Comparison of ENCODE assay signal across 19 cellular contexts in the genomic region with DNA sequence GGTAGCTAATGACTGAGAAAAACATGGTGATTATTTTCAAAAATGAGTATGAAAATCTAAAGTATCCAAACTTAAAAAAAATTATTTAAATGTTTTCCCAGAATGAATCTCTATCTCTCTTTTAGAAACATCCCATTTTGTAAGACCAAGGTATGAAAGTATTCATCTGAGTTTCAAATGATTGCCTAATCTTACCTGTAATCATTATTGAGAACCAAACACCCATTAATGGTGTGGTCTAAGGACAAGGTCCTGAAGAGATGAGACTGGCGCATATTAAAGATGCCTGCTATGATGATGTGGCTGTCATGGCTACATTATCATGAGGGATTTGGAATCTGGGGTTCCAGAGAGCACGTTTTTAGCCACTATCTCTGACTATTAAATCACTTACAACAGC.
DNase-seq lines count a peak whose midpoint lies in the region; ATAC-seq, FAIRE-seq and TF ChIP-seq lines count a peak whose summit lies in the region.
"Had no signal": no experiment of that assay in that cellular context is flagged by ENCODE, and none has a peak within 500 bp of the region (broad histone marks: within the 10 kb centered on the region; RNA-seq: fewer than 3 reads in every experiment).

No MANE protein-coding gene starts in this region.

- H3K27ac Mint-ChIP-seq in activated T-helper 17 cell treated with anti-CD3 and anti-CD28 coated beads, Interleukin-2, amount 50 U/mL, for 72 hours: no peak overlapping the region
- H3K27ac Mint-ChIP-seq: immature natural killer cell had no signal

- ATAC-seq in left cardiac atrium (no peak), aorta (ENCODE audit: low FRiP score) (no peak), HG02623 (IDR thresholded peaks at IDR 0.05; ENCODE audit: unreplicated experiment) (no peak)
- ATAC-seq in activated T-helper 17 cell treated with anti-CD3 and anti-CD28 coated beads, Interleukin-2, amount 50 U/mL, for 72 hours (replicated peaks): no peak
- ATAC-seq: upper lobe of right lung had no signal

- H3K79me2 ChIP-seq in endothelial cell of umbilical vein (ENCODE audit: control insufficient read depth, insufficient read depth, low read length): no peaks in the 10 kb centered on the region
- H3K79me2 ChIP-seq in parathyroid adenoma: no peaks in the 10 kb centered on the region

- TF ChIP-seq CTCF in left ventricle myocardium inferior (IDR thresholded peaks at IDR 0.05; ENCODE audit: borderline replicate concordance) (no peak), endothelial cell of umbilical vein (IDR thresholded peaks at IDR 0.05; ENCODE audit: extremely low read depth in 1 of 2, insufficient read depth in 1 of 2, low read depth in 1 of 2, low read length in 2 of 2) (no peak), parathyroid adenoma (IDR thresholded peaks at IDR 0.05) (no peak)

- H3K27me3 ChIP-seq in left ventricle myocardium inferior (ENCODE audit: low read depth) (no peaks in the 10 kb centered on the region), endothelial cell of umbilical vein (ENCODE audit: control insufficient read depth in 2 of 2, insufficient read depth in 2 of 2, low read length in 2 of 2) (no peaks in the 10 kb centered on the region), parathyroid adenoma (ENCODE audit: control insufficient read depth, insufficient read depth, low read length) (no peaks in the 10 kb centered on the region), aorta (ENCODE audit: control insufficient read depth in 1 of 2, insufficient read depth in 2 of 2, low read length in 1 of 2) (no peaks in the 10 kb centered on the region)
- H3K27me3 ChIP-seq: upper lobe of right lung had no signal

- no peak for DNase-seq in left ventricle myocardium inferior
- no peak for DNase-seq in left cardiac atrium
- DNase-seq in endothelial cell of umbilical vein (ENCODE audit: low read depth, low spot score): no peak
- DNase-seq in aorta: no peak
- DNase-seq in iPS-NIHi7 (ENCODE audit: extremely low spot score): no peak
- DNase-seq: activated CD4-positive, alpha-beta T cell treated with anti-CD3 and anti-CD28 coated beads, Interleukin-2, amount 50 U/mL, for 48 hours; amygdala; COR-L47; immature natural killer cell; mucosa of descending colon; NCI-H1105; NCI-H2227 treated with DMSO at 0.1 percent for 48 hours; posterior cingulate gyrus; upper lobe of right lung had no signal

- no peaks in the 10 kb centered on the region for H3K9me3 Mint-ChIP-seq in activated T-helper 17 cell treated with anti-CD3 and anti-CD28 coated beads, Interleukin-2, amount 50 U/mL, for 72 hours
- H3K9me3 Mint-ChIP-seq: immature natural killer cell had no signal

- H3K4me3 Mint-ChIP-seq in activated T-helper 17 cell treated with anti-CD3 and anti-CD28 coated beads, Interleukin-2, amount 50 U/mL, for 72 hours: no peak overlapping the region
- H3K4me3 Mint-ChIP-seq: immature natural killer cell had no signal

- WGBS in aorta, 2 donors: 43 to 55% methylated on average over 2 of the region's 2 CpGs

- no peaks in the 10 kb centered on the region for H3K36me3 Mint-ChIP-seq in activated T-helper 17 cell treated with anti-CD3 and anti-CD28 coated beads, Interleukin-2, amount 50 U/mL, for 72 hours (ENCODE audit: low read depth)

- FAIRE-seq in endothelial cell of umbilical vein (lab: Jason Lieb, UNC): no peak
- FAIRE-seq: TTC549 had no signal

- H3K9me1 ChIP-seq in endothelial cell of umbilical vein (replicated peaks; ENCODE audit: control insufficient read depth, extremely low read depth, insufficient read depth, low read length): no peaks in the 10 kb centered on the region

- H3K36me3 ChIP-seq in left ventricle myocardium inferior (no peaks in the 10 kb centered on the region), endothelial cell of umbilical vein (ENCODE audit: control insufficient read depth in 2 of 2, extremely low read depth in 1 of 2, insufficient read depth in 2 of 2, low read length in 2 of 2) (no peaks in the 10 kb centered on the region), parathyroid adenoma (ENCODE audit: control insufficient read depth, insufficient read depth, low read length) (no peaks in the 10 kb centered on the region), aorta (ENCODE audit: control insufficient read depth in 1 of 2, insufficient read depth in 2 of 2, low read length in 1 of 2) (no peaks in the 10 kb centered on the region)
- H3K36me3 ChIP-seq: upper lobe of right lung had no signal

- no peaks in the 10 kb centered on the region for H3K9me3 ChIP-seq in left ventricle myocardium inferior (replicated peaks)
- H3K9me3 ChIP-seq in endothelial cell of umbilical vein (replicated peaks; ENCODE audit: control insufficient read depth, insufficient read depth, low read length): no peaks in the 10 kb centered on the region
- H3K9me3 ChIP-seq in parathyroid adenoma (ENCODE audit: control insufficient read depth, low read length): no peaks in the 10 kb centered on the region
- H3K9me3 ChIP-seq in aorta (ENCODE audit: control insufficient read depth, low read length): no peaks in the 10 kb centered on the region
- H3K9me3 ChIP-seq: mucosa of descending colon, upper lobe of right lung had no signal

- H3K4me2 ChIP-seq in endothelial cell of umbilical vein (ENCODE audit: insufficient read depth, low read length) (peak overlapping the region; percentile 97), parathyroid adenoma (ENCODE audit: low read length) (no peak overlapping the region)

- H3K9ac ChIP-seq in endothelial cell of umbilical vein (replicated peaks; ENCODE audit: extremely low read depth, insufficient read depth, low read length) (peak overlapping the region; percentile 89), parathyroid adenoma (no peak overlapping the region)

- no peak overlapping the region for H2AFZ ChIP-seq in endothelial cell of umbilical vein (ENCODE audit: low read depth, low read length)
- no peak overlapping the region for H2AFZ ChIP-seq in parathyroid adenoma

- H3K4me1 ChIP-seq in left ventricle myocardium inferior (peaks cover 48% of the 10 kb centered on the region), endothelial cell of umbilical vein (ENCODE audit: control insufficient read depth, extremely low read depth, insufficient read depth, low read length) (peaks cover 47% of the 10 kb centered on the region), parathyroid adenoma (no peaks in the 10 kb centered on the region), aorta (ENCODE audit: control insufficient read depth in 1 of 2, insufficient read depth in 2 of 2, low read length in 2 of 2) (peaks cover 0 to 5% of the 10 kb centered on the region in 2 donors)

- TSS peak; percentile 82 for BruUV-seq in endothelial cell of umbilical vein (replicated peaks; lab: Mats Ljungman, UMichigan)

- intact Hi-C loops in left ventricle myocardium inferior (cut with micrococcal nuclease) (no loop called here), left cardiac atrium (cut with DNase I) (no loop called here), endothelial cell of umbilical vein (cut with micrococcal nuclease) (loop anchor here (1.0 kb wide), 3 partner anchors 31 to 122 kb away; no protein-coding TSS in a partner anchor), aorta (cut with DNase I) (no loop called here)

- no peak for TF ChIP-seq POLR2A in endothelial cell of umbilical vein (IDR thresholded peaks at IDR 0.05; ENCODE audit: low read depth, low read length)

- POLR2A ChIA-PET in endothelial cell of umbilical vein (lab: Charles Lee): interaction anchor here (0.6 to 1.1 kb wide), 2 partner anchors 25 to 87 kb away, joined by 3 read pairs; no protein-coding TSS in a partner anchor

- no peaks in the 10 kb centered on the region for H3K4me1 Mint-ChIP-seq in activated T-helper 17 cell treated with anti-CD3 and anti-CD28 coated beads, Interleukin-2, amount 50 U/mL, for 72 hours
- H3K4me1 Mint-ChIP-seq: immature natural killer cell had no signal

- H4K20me1 ChIP-seq in endothelial cell of umbilical vein (replicated peaks; ENCODE audit: control insufficient read depth, extremely low read depth, insufficient read depth, low read length): no peaks in the 10 kb centered on the region

- dilution Hi-C loops in endothelial cell of umbilical vein (cut with MboI; ENCODE audit: extremely low pct_ligation_motif_present, low sequenced_read_pairs): no loop called here

- H3K27ac ChIP-seq in left ventricle myocardium inferior (replicated peaks) (peak overlapping the region; percentile 50), endothelial cell of umbilical vein (ENCODE audit: insufficient read depth, low read depth, low read length) (peak overlapping the region; percentile 100), parathyroid adenoma (peak overlapping the region; percentile 21), aorta (ENCODE audit: low read depth in 1 of 2, low read length in 2 of 2) (peak overlapping the region; percentile 53 to 98)
- H3K27ac ChIP-seq: SK-N-MC had no signal

- H3K27me3 Mint-ChIP-seq in activated T-helper 17 cell treated with anti-CD3 and anti-CD28 coated beads, Interleukin-2, amount 50 U/mL, for 72 hours: no peaks in the 10 kb centered on the region

- CTCF ChIA-PET in endothelial cell of umbilical vein (lab: Charles Lee): interaction anchor here (1.0 to 1.9 kb wide), 5 partner anchors 31 to 99 kb away, joined by 3 to 14 read pairs (median 4); no protein-coding TSS in a partner anchor

- H3K4me3 ChIP-seq in left ventricle myocardium inferior (no peak overlapping the region), endothelial cell of umbilical vein (replicated peaks in 1 of 3; ENCODE audit: insufficient read depth in 1 of 3, low read depth in 1 of 3, low read length in 3 of 3) (peak overlapping the region in 2 of 3 experiments; percentile 10 to 82), parathyroid adenoma (ENCODE audit: low read depth, low read length) (no peak overlapping the region), aorta (ENCODE audit: low read length in 2 of 2) (no peak overlapping the region)
- H3K4me3 ChIP-seq: mucosa of descending colon, SK-N-MC, upper lobe of right lung had no signal

TF ChIP-seq in endothelial cell of umbilical vein, 7 proteins besides CTCF, POLR2A, EP300 and RAD21:
- TF ChIP-seq EZH2 (IDR thresholded peaks at IDR 0.05; ENCODE audit: borderline replicate concordance, low read depth, low read length, severe bottlenecking) (no peak), GATA2 (IDR thresholded peaks at IDR 0.05; ENCODE audit: insufficient read depth, insufficient read length, low read depth, low read length) (no peak), POLR2AphosphoS5 (IDR thresholded peaks at IDR 0.05; ENCODE audit: insufficient read depth, low read depth, low read length) (no peak), MYC (IDR thresholded peaks at IDR 0.05; ENCODE audit: low read depth, low read length) (no peak), JUN (IDR thresholded peaks at IDR 0.05; ENCODE audit: borderline replicate concordance, insufficient read depth, insufficient read length, low read depth) (no peak), FOS (IDR thresholded peaks at IDR 0.05; ENCODE audit: borderline replicate concordance, insufficient read depth, low read length) (no peak)
- TF ChIP-seq, protein P1, sequence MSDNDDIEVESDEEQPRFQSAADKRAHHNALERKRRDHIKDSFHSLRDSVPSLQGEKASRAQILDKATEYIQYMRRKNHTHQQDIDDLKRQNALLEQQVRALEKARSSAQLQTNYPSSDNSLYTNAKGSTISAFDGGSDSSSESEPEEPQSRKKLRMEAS (IDR thresholded peaks at IDR 0.05; ENCODE audit: insufficient read depth, insufficient read length): no peak

Comparison
In these comparisons a context has a peak if more than half of its experiments do, and no peak if none do; other contexts are left out.
1. H3K27ac ChIP-seq: peak in every context shown above with its lines; median percentile 100 in endothelial cell of umbilical vein; 76 in aorta; 50 in left ventricle myocardium inferior; 21 in parathyroid adenoma.
2. H3K4me3 ChIP-seq: peak in endothelial cell of umbilical vein (2 of 3); none in left ventricle myocardium inferior (single experiment), parathyroid adenoma (single experiment) and aorta (0 of 2).